35 cellular contexts compared by ENCODE assay signal in the genomic region with DNA sequence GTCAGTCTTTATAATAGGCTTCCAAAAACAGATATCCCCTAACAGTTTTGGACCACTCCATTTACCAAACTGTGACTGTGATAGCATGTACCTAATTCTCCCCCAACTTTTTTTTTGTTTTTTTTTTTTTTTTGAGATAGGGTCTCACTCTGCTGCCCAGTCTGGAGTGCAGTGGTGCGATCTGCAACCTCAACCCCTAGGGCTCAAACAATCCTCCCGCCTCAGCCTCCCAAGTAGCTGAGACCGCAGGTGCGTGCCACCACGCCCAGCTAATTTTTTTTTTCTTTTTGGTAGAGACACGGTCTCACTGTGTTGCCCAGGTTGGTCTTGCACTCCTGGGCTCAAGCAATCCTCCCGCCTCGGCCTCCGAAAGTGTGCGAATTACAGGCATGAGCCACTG.
"Had no signal": no experiment of that assay in that cellular context is flagged by ENCODE, and none has a peak within 500 bp of the region (broad histone marks: within the 10 kb centered on the region; RNA-seq: fewer than 3 reads in every experiment).

No MANE protein-coding gene starts in this region.

- FAIRE-seq: astrocyte, colon had no signal

- H3K27ac Mint-ChIP-seq: activated CD4-positive, alpha-beta memory T cell treated with anti-CD3 and anti-CD28 coated beads, Interleukin-2, amount 10 ng/mL, durations not matched to agents 7 days and 5 days; activated CD4-positive, alpha-beta T cell treated with anti-CD3 and anti-CD28 coated beads for 36 hours; activated CD4-positive, alpha-beta T cell treated with anti-CD3 and anti-CD28 coated beads, Interleukin-2, amount 10 ng/mL, durations not matched to agents 7 days and 5 days; activated CD8-positive, alpha-beta memory T cell treated with anti-CD3 and anti-CD28 coated beads, Interleukin-2, amount 10 ng/mL, durations not matched to agents 7 days and 5 days; activated CD8-positive, alpha-beta T cell treated with anti-CD3 and anti-CD28 coated beads, Interleukin-2, amount 10 ng/mL, durations not matched to agents 7 days and 5 days; activated naive CD4-positive, alpha-beta T cell treated with anti-CD3 and anti-CD28 coated beads for 36 hours; activated naive CD4-positive, alpha-beta T cell treated with anti-CD3 and anti-CD28 coated beads, Interleukin-2, amount 50 U/mL, for 72 hours; activated naive CD8-positive, alpha-beta T cell treated with anti-CD3 and anti-CD28 coated beads for 36 hours; activated T-cell treated with anti-CD3 and anti-CD28 coated beads, Interleukin-2, amount 50 U/mL, for 24 hours; T-helper 1 cell treated with Interleukin-12 subunit alpha and Interleukin-12 subunit beta and Interleukin-4 antibody, amounts not matched to agents 30 μg/mL and 1 μg/mL, for 36 hours; T-helper 2 cell treated with Interferon-gamma antibody and Interleukin-4, amounts not matched to agents 5 μg/mL and 100 μg/mL, for 36 hours had no signal

- H3K9me3 ChIP-seq: adrenal gland, body of pancreas, breast epithelium had no signal

- H3K27ac ChIP-seq: adrenal gland, body of pancreas, brain microvascular endothelial cell, breast epithelium, VCaP had no signal

- ATAC-seq: activated CD4-positive, alpha-beta T cell treated with anti-CD3 and anti-CD28 coated beads for 36 hours; activated CD4-positive, CD25-positive, alpha-beta regulatory T cell treated with anti-CD3 and anti-CD28 coated beads, Interleukin-2, amount 50 U/mL, for 24 hours; activated CD8-positive, alpha-beta memory T cell treated with anti-CD3 and anti-CD28 coated beads, Interleukin-2, amount 10 ng/mL, durations not matched to agents 7 days and 5 days; activated CD8-positive, alpha-beta T cell treated with anti-CD3 and anti-CD28 coated beads, Interleukin-2, amount 10 ng/mL, durations not matched to agents 7 days and 5 days; activated naive CD4-positive, alpha-beta T cell treated with anti-CD3 and anti-CD28 coated beads, Interleukin-2, amount 50 U/mL, for 72 hours; body of pancreas had no signal

- H3K4me3 ChIP-seq: adrenal gland, body of pancreas, breast epithelium had no signal

- H3K4me1 ChIP-seq: body of pancreas, breast epithelium had no signal

- H3K9me3 Mint-ChIP-seq: activated CD4-positive, alpha-beta memory T cell treated with anti-CD3 and anti-CD28 coated beads, Interleukin-2, amount 10 ng/mL, durations not matched to agents 7 days and 5 days; activated CD4-positive, alpha-beta T cell treated with anti-CD3 and anti-CD28 coated beads, Interleukin-2, amount 10 ng/mL, durations not matched to agents 7 days and 5 days; activated naive CD4-positive, alpha-beta T cell treated with anti-CD3 and anti-CD28 coated beads for 36 hours; activated naive CD4-positive, alpha-beta T cell treated with anti-CD3 and anti-CD28 coated beads, Interleukin-2, amount 50 U/mL, for 72 hours; activated naive CD8-positive, alpha-beta T cell treated with anti-CD3 and anti-CD28 coated beads for 36 hours; activated T-cell treated with anti-CD3 and anti-CD28 coated beads, Interleukin-2, amount 50 U/mL, for 24 hours; T-helper 1 cell treated with Interleukin-12 subunit alpha and Interleukin-12 subunit beta and Interleukin-4 antibody, amounts not matched to agents 30 μg/mL and 1 μg/mL, for 36 hours; T-helper 2 cell treated with Interferon-gamma antibody and Interleukin-4, amounts not matched to agents 5 μg/mL and 100 μg/mL, for 36 hours had no signal

- H3K27me3 Mint-ChIP-seq: activated CD4-positive, alpha-beta memory T cell treated with anti-CD3 and anti-CD28 coated beads, Interleukin-2, amount 10 ng/mL, durations not matched to agents 7 days and 5 days; activated CD4-positive, alpha-beta T cell treated with anti-CD3 and anti-CD28 coated beads for 36 hours; activated CD4-positive, alpha-beta T cell treated with anti-CD3 and anti-CD28 coated beads, Interleukin-2, amount 10 ng/mL, durations not matched to agents 7 days and 5 days; activated CD8-positive, alpha-beta memory T cell treated with anti-CD3 and anti-CD28 coated beads, Interleukin-2, amount 10 ng/mL, durations not matched to agents 7 days and 5 days; activated naive CD8-positive, alpha-beta T cell treated with anti-CD3 and anti-CD28 coated beads for 36 hours; activated T-cell treated with anti-CD3 and anti-CD28 coated beads, Interleukin-2, amount 50 U/mL, for 24 hours had no signal

- H3K27me3 ChIP-seq: adrenal gland, body of pancreas, brain microvascular endothelial cell, breast epithelium had no signal

- DNase-seq: activated CD4-positive, alpha-beta memory T cell treated with anti-CD3 and anti-CD28 coated beads, Interleukin-2, amount 10 ng/mL, durations not matched to agents 7 days and 5 days; activated CD4-positive, alpha-beta T cell treated with anti-CD3 and anti-CD28 coated beads for 1 hour; activated CD4-positive, alpha-beta T cell treated with anti-CD3 and anti-CD28 coated beads for 36 hours; activated CD4-positive, alpha-beta T cell treated with anti-CD3 and anti-CD28 coated beads for 48 hours; activated CD4-positive, alpha-beta T cell treated with anti-CD3 and anti-CD28 coated beads, Interleukin-2, amount 10 ng/mL, durations not matched to agents 7 days and 5 days; activated CD4-positive, alpha-beta T cell treated with anti-CD3 and anti-CD28 coated beads, Interleukin-2, amount 50 U/mL, for 48 hours; activated CD4-positive, CD25-positive, alpha-beta regulatory T cell; activated CD8-positive, alpha-beta memory T cell treated with anti-CD3 and anti-CD28 coated beads for 24 hours; activated CD8-positive, alpha-beta memory T cell treated with anti-CD3 and anti-CD28 coated beads, Interleukin-2, amount 10 ng/mL, durations not matched to agents 7 days and 5 days; activated CD8-positive, alpha-beta memory T cell treated with anti-CD3 and anti-CD28 coated beads, Interleukin-2, amount 50 U/mL, for 48 hours; activated CD8-positive, alpha-beta T cell treated with anti-CD3 and anti-CD28 coated beads, Interleukin-2, amount 10 ng/mL, durations not matched to agents 7 days and 5 days; activated effector memory CD4-positive, alpha-beta T cell treated with anti-CD3 and anti-CD28 coated beads, Interleukin-2, amount 50 U/mL, for 16 hours; activated gamma-delta T cell treated with Interleukin-2 at 50 U/mL for 16 hours; activated naive CD4-positive, alpha-beta T cell; activated naive CD4-positive, alpha-beta T cell treated with anti-CD3 and anti-CD28 coated beads for 36 hours; activated naive CD4-positive, alpha-beta T cell treated with anti-CD3 and anti-CD28 coated beads, Interleukin-2, amount 50 U/mL, for 16 hours; activated naive CD8-positive, alpha-beta T cell treated with anti-CD3 and anti-CD28 coated beads for 36 hours; activated T-cell treated with anti-CD3 and anti-CD28 coated beads, Interleukin-2, amount 50 U/mL, for 24 hours; activated T-cell treated with anti-CD3 and anti-CD28 coated beads, Interleukin-2, amount 50 U/mL, for 48 hours; adrenal gland; amniotic stem cell; aorta; body of pancreas; brain microvascular endothelial cell; central memory CD4-positive, alpha-beta T cell; T-helper 2 cell; T-helper 9 cell had no signal

- H3K36me3 Mint-ChIP-seq: activated naive CD4-positive, alpha-beta T cell treated with anti-CD3 and anti-CD28 coated beads, Interleukin-2, amount 50 U/mL, for 72 hours had no signal

- H3K4me3 Mint-ChIP-seq: activated CD4-positive, alpha-beta memory T cell treated with anti-CD3 and anti-CD28 coated beads, Interleukin-2, amount 10 ng/mL, durations not matched to agents 7 days and 5 days; activated CD4-positive, alpha-beta T cell treated with anti-CD3 and anti-CD28 coated beads for 36 hours; activated CD4-positive, alpha-beta T cell treated with anti-CD3 and anti-CD28 coated beads, Interleukin-2, amount 10 ng/mL, durations not matched to agents 7 days and 5 days; activated CD8-positive, alpha-beta memory T cell treated with anti-CD3 and anti-CD28 coated beads, Interleukin-2, amount 10 ng/mL, durations not matched to agents 7 days and 5 days; activated CD8-positive, alpha-beta T cell treated with anti-CD3 and anti-CD28 coated beads, Interleukin-2, amount 10 ng/mL, durations not matched to agents 7 days and 5 days; activated naive CD4-positive, alpha-beta T cell treated with anti-CD3 and anti-CD28 coated beads for 36 hours; activated naive CD8-positive, alpha-beta T cell treated with anti-CD3 and anti-CD28 coated beads for 36 hours; activated T-cell treated with anti-CD3 and anti-CD28 coated beads, Interleukin-2, amount 50 U/mL, for 24 hours; T-helper 1 cell treated with Interleukin-12 subunit alpha and Interleukin-12 subunit beta and Interleukin-4 antibody, amounts not matched to agents 30 μg/mL and 1 μg/mL, for 36 hours; T-helper 2 cell treated with Interferon-gamma antibody and Interleukin-4, amounts not matched to agents 5 μg/mL and 100 μg/mL, for 36 hours had no signal

- H3K4me1 Mint-ChIP-seq: activated CD4-positive, alpha-beta T cell treated with anti-CD3 and anti-CD28 coated beads for 36 hours had no signal
